Comparison of ENCODE assay signal across 25 cellular contexts in genomic region chr5:105817416-105817815, GRCh38.
A peak's percentile ranks its signal among the peaks of the same experiment; 100 is the strongest.
DNase-seq lines count a peak whose midpoint lies in the region; ATAC-seq and TF ChIP-seq lines count a peak whose summit lies in the region.
"Had no signal": no experiment of that assay in that cellular context is flagged by ENCODE, and none has a peak within 500 bp of the region (broad histone marks: within the 10 kb centered on the region; RNA-seq: fewer than 3 reads in every experiment).

No MANE protein-coding gene starts in this region.

- no peak for TF ChIP-seq POLR2A in stomach (IDR thresholded peaks at IDR 0.05)

- no peak for TF ChIP-seq CTCF in astrocyte of the cerebellum (IDR thresholded peaks at IDR 0.05; ENCODE audit: low read depth, low read length, missing control alignments)
- no peak for TF ChIP-seq CTCF in stomach (IDR thresholded peaks at IDR 0.05)

- TF ChIP-seq EP300 in stomach (IDR thresholded peaks at IDR 0.05): no peak

- H3K27me3 ChIP-seq in mesenchymal stem cell (ENCODE audit: control insufficient read depth in 1 of 2, insufficient read depth in 1 of 2, low read length in 2 of 2) (no peaks in the 10 kb centered on the region), skeletal muscle satellite cell (ENCODE audit: control insufficient read depth, insufficient read depth, low read length) (no peaks in the 10 kb centered on the region), stomach (no peaks in the 10 kb centered on the region)
- H3K27me3 ChIP-seq: BE2C had no signal

- H3K4ac ChIP-seq in mesenchymal stem cell (ENCODE audit: low read depth in 1 of 2, low read length in 2 of 2): no peak overlapping the region

- H3K4me3 ChIP-seq in astrocyte of the cerebellum (ENCODE audit: low read depth, low read length) (no peak overlapping the region), mesenchymal stem cell (ENCODE audit: insufficient read depth in 1 of 2, low read depth in 1 of 2, low read length in 2 of 2) (no peak overlapping the region), skeletal muscle satellite cell (ENCODE audit: low read length) (no peak overlapping the region), stomach (no peak overlapping the region)
- H3K4me3 ChIP-seq: PC-9 had no signal

- H4K91ac ChIP-seq in mesenchymal stem cell (ENCODE audit: low read length): no peak overlapping the region

- H3K4me1 ChIP-seq in mesenchymal stem cell (ENCODE audit: control insufficient read depth, insufficient read depth, low read depth, low read length): no peaks in the 10 kb centered on the region
- H3K4me1 ChIP-seq in skeletal muscle satellite cell (ENCODE audit: control insufficient read depth, insufficient read depth, low read length): peaks cover 11% of the 10 kb centered on the region
- H3K4me1 ChIP-seq in stomach: no peaks in the 10 kb centered on the region
- H3K4me1 ChIP-seq: BE2C had no signal

- no peak overlapping the region for H2AFZ ChIP-seq in mesenchymal stem cell (ENCODE audit: low read depth, low read length)
- H2AFZ ChIP-seq: PC-9 had no signal

- H3K36me3 ChIP-seq in mesenchymal stem cell (ENCODE audit: control insufficient read depth in 1 of 2, insufficient read depth in 2 of 2, low read depth in 1 of 2, low read length in 2 of 2): no peaks in the 10 kb centered on the region
- no peaks in the 10 kb centered on the region for H3K36me3 ChIP-seq in skeletal muscle satellite cell (ENCODE audit: insufficient read depth, low read length)
- H3K36me3 ChIP-seq in stomach: no peaks in the 10 kb centered on the region
- H3K36me3 ChIP-seq: BE2C had no signal

- ATAC-seq in HG03571 (IDR thresholded peaks at IDR 0.05; ENCODE audit: unreplicated experiment): no peak
- ATAC-seq: HCT116 had no signal

- no peaks in the 10 kb centered on the region for H3K9me3 ChIP-seq in mesenchymal stem cell (ENCODE audit: control insufficient read depth, low read length)
- no peaks in the 10 kb centered on the region for H3K9me3 ChIP-seq in skeletal muscle satellite cell (replicated peaks; ENCODE audit: low read length)
- no peaks in the 10 kb centered on the region for H3K9me3 ChIP-seq in stomach
- H3K9me3 ChIP-seq: BE2C had no signal

- no peak overlapping the region for H2BK5ac ChIP-seq in mesenchymal stem cell (ENCODE audit: low read depth, low read length, poor library complexity, severe bottlenecking)

- no peak overlapping the region for H3K18ac ChIP-seq in mesenchymal stem cell (ENCODE audit: low read depth in 1 of 2, low read length in 2 of 2)

- intact Hi-C loops in stomach (cut with DNase I; ENCODE audit: low total_unique reads): no loop called here

- WGBS in mesenchymal stem cell: 100% methylated on average over 1 of the region's 3 CpGs
- WGBS in stomach, 5 donors: 58 to 83% (median 75%) methylated on average over 3 of the region's 3 CpGs

- H3K9ac ChIP-seq in mesenchymal stem cell (ENCODE audit: low read length) (peak overlapping the region; percentile 20), skeletal muscle satellite cell (ENCODE audit: low read depth, low read length) (peak overlapping the region; percentile 16)
- H3K9ac ChIP-seq: KMS-11 had no signal

- no peaks in the 10 kb centered on the region for H3K79me1 ChIP-seq in mesenchymal stem cell (replicated peaks; ENCODE audit: low read length, poor library complexity, severe bottlenecking)

- H2BK12ac ChIP-seq in mesenchymal stem cell (ENCODE audit: low read length in 2 of 2): no peak overlapping the region

- no peak overlapping the region for H2AK5ac ChIP-seq in mesenchymal stem cell (ENCODE audit: low read length, severe bottlenecking)

- H3K23ac ChIP-seq in mesenchymal stem cell (ENCODE audit: low read length in 2 of 2): no peak overlapping the region

- H3K14ac ChIP-seq in mesenchymal stem cell (ENCODE audit: low read length in 2 of 2): no peak overlapping the region

- H4K8ac ChIP-seq in mesenchymal stem cell (ENCODE audit: low read length): no peak overlapping the region

- in situ Hi-C loops in astrocyte of the cerebellum (cut with HindIII; ENCODE audit: low sequenced_read_pairs): no loop called here

- H2BK15ac ChIP-seq in mesenchymal stem cell (ENCODE audit: low read depth, poor library complexity, severe bottlenecking): no peak overlapping the region

- no peak overlapping the region for H3K27ac ChIP-seq in mesenchymal stem cell (ENCODE audit: low read length, poor library complexity, severe bottlenecking)
- H3K27ac ChIP-seq in stomach: no peak overlapping the region
- H3K27ac ChIP-seq: HL-60, KMS-11, PC-9 had no signal

- DNase-seq in LHCN-M2 (ENCODE audit: low read depth) (peak; percentile 14), astrocyte of the cerebellum (ENCODE audit: low read depth) (peak; percentile 3), mesenchymal stem cell (no peak), stomach (no peak), NCI-H510A (lab: John Stamatoyannopoulos, UW) (no peak)
- DNase-seq in stimulated activated CD4-positive, alpha-beta T cell treated with anti-CD3 and anti-CD28 coated beads, Interleukin-4, amount 100 ng/mL, for 4 hours: no peak
- DNase-seq: BE2C; CD8-positive, alpha-beta memory T cell; DMS 273 treated with DMSO at 0.1 percent for 48 hours; DMS79; EL; GF-D8; NCI-H1092; NCI-H1436; NCI-H187 treated with DMSO at 0.1 percent for 48 hours; NCI-H526; NCI-H82; PC-9; Right ventricle myocardium superior; RPMI8226 had no signal

- no peak overlapping the region for H2BK120ac ChIP-seq in mesenchymal stem cell (ENCODE audit: low read depth, low read length)

- H3K4me2 ChIP-seq in mesenchymal stem cell (ENCODE audit: low read length, poor library complexity, severe bottlenecking) (no peak overlapping the region), skeletal muscle satellite cell (ENCODE audit: low read length) (peak overlapping the region; percentile 11)
- H3K4me2 ChIP-seq: KMS-11, PC-9 had no signal

Comparison
In these comparisons a context has a peak if more than half of its experiments do, and no peak if none do; other contexts are left out.
1. DNase-seq: peak in LHCN-M2 (single experiment) and astrocyte of the cerebellum (single experiment); none in mesenchymal stem cell (single experiment), stomach (single experiment), stimulated activated CD4-positive, alpha-beta T cell treated with anti-CD3 and anti-CD28 coated beads, Interleukin-4, amount 100 ng/mL, for 4 hours (0 of 2) and NCI-H510A (single experiment).